In genomic region chr9:110125207-110125751, GRCh38 we compare ENCODE assay signal across 8 cellular contexts.
DNase-seq lines count a peak whose midpoint lies in the region; ATAC-seq lines count a peak whose summit lies in the region.

No MANE protein-coding gene starts in this region.

- no peaks in the 10 kb centered on the region for H3K9me3 ChIP-seq in mucosa of rectum (ENCODE audit: control insufficient read depth in 2 of 2, low read length in 2 of 2)

- no peak for ATAC-seq in stimulated activated naive CD8-positive, alpha-beta T cell treated with anti-CD3 and anti-CD28 coated beads, Interleukin-15, amount 100 ng/mL, for 72 hours
- no peak for ATAC-seq in HG03378 (IDR thresholded peaks at IDR 0.05; ENCODE audit: unreplicated experiment)
- no peak for ATAC-seq in HG02870 (IDR thresholded peaks at IDR 0.05; ENCODE audit: unreplicated experiment)

- H3K4me3 ChIP-seq in mucosa of rectum (ENCODE audit: low read length in 2 of 2), result peak overlapping the region; percentile 56 to 68

- peaks cover 28% of the 10 kb centered on the region for H3K4me1 Mint-ChIP-seq in stimulated activated naive CD8-positive, alpha-beta T cell treated with anti-CD3 and anti-CD28 coated beads, Interleukin-15, Interleukin-2, amounts not matched to agents 100 ng/mL and 50 ng/mL, for 24 hours (ENCODE audit: low read depth)
- H3K4me1 Mint-ChIP-seq in stimulated activated naive CD8-positive, alpha-beta T cell treated with anti-CD3 and anti-CD28 coated beads, Interleukin-15, amount 100 ng/mL, for 72 hours, result peaks cover 24% of the 10 kb centered on the region
- H3K4me1 Mint-ChIP-seq in activated CD4-positive, alpha-beta memory T cell treated with anti-CD3 and anti-CD28 coated beads, Interleukin-2, amount 10 ng/mL, durations not matched to agents 7 days and 5 days, result peaks cover 16% of the 10 kb centered on the region

- H3K36me3 ChIP-seq in mucosa of rectum (ENCODE audit: control insufficient read depth in 2 of 2, insufficient read depth in 2 of 2, low read length in 2 of 2), result no peaks in the 10 kb centered on the region

- CTCF ChIA-PET in activated CD4-positive, alpha-beta memory T cell treated with anti-CD3 and anti-CD28 coated beads, Interleukin-2, amount 10 ng/mL, durations not matched to agents 7 days and 5 days (lab: Charles Lee), result interaction anchor here (1.3 kb wide), 2 partner anchors 17 to 58 kb away, joined by 4 to 6 read pairs; no protein-coding TSS in a partner anchor

- POLR2A ChIA-PET in activated CD4-positive, alpha-beta memory T cell treated with anti-CD3 and anti-CD28 coated beads, Interleukin-2, amount 10 ng/mL, durations not matched to agents 7 days and 5 days (lab: Charles Lee), result interaction anchor here (0.8 kb wide), 1 partner anchor 15 kb away, joined by 3 read pairs; no protein-coding TSS in a partner anchor

- H3K4me3 Mint-ChIP-seq in stimulated activated naive CD8-positive, alpha-beta T cell treated with anti-CD3 and anti-CD28 coated beads, Interleukin-15, Interleukin-2, amounts not matched to agents 100 ng/mL and 50 ng/mL, for 24 hours, result no peak overlapping the region
- no peak overlapping the region for H3K4me3 Mint-ChIP-seq in stimulated activated naive CD8-positive, alpha-beta T cell treated with anti-CD3 and anti-CD28 coated beads, Interleukin-15, amount 100 ng/mL, for 72 hours
- H3K4me3 Mint-ChIP-seq in activated CD4-positive, alpha-beta memory T cell treated with anti-CD3 and anti-CD28 coated beads, Interleukin-2, amount 10 ng/mL, durations not matched to agents 7 days and 5 days, result no peak overlapping the region

- peak overlapping the region; percentile 63 to 69 for H3K9ac ChIP-seq in mucosa of rectum (ENCODE audit: low read depth in 1 of 2, low read length in 2 of 2)

- DNase-seq in stimulated activated naive CD8-positive, alpha-beta T cell treated with anti-CD3 and anti-CD28 coated beads, Interleukin-15, amount 100 ng/mL, for 72 hours, result no peak
- DNase-seq in epidermal melanocyte (ENCODE audit: insufficient read length, low spot score) (peak; percentile 40), NCI-H2171 (lab: John Stamatoyannopoulos, UW) (no peak)
- DNase-seq in activated CD4-positive, alpha-beta memory T cell treated with anti-CD3 and anti-CD28 coated beads, Interleukin-2, amount 10 ng/mL, durations not matched to agents 7 days and 5 days, result no peak

- no peaks in the 10 kb centered on the region for H3K36me3 Mint-ChIP-seq in stimulated activated naive CD8-positive, alpha-beta T cell treated with anti-CD3 and anti-CD28 coated beads, Interleukin-15, Interleukin-2, amounts not matched to agents 100 ng/mL and 50 ng/mL, for 24 hours (ENCODE audit: low read depth)
- H3K36me3 Mint-ChIP-seq in activated CD4-positive, alpha-beta memory T cell treated with anti-CD3 and anti-CD28 coated beads, Interleukin-2, amount 10 ng/mL, durations not matched to agents 7 days and 5 days (ENCODE audit: low read depth), result no peaks in the 10 kb centered on the region

- H3K4me1 ChIP-seq in mucosa of rectum (ENCODE audit: control insufficient read depth in 2 of 2, insufficient read depth in 2 of 2, low read length in 2 of 2), result peaks cover 29 to 33% of the 10 kb centered on the region in 2 donors

- H3K9me3 Mint-ChIP-seq in stimulated activated naive CD8-positive, alpha-beta T cell treated with anti-CD3 and anti-CD28 coated beads, Interleukin-15, Interleukin-2, amounts not matched to agents 100 ng/mL and 50 ng/mL, for 24 hours, result no peaks in the 10 kb centered on the region
- H3K9me3 Mint-ChIP-seq in stimulated activated naive CD8-positive, alpha-beta T cell treated with anti-CD3 and anti-CD28 coated beads, Interleukin-15, amount 100 ng/mL, for 72 hours, result no peaks in the 10 kb centered on the region
- no peaks in the 10 kb centered on the region for H3K9me3 Mint-ChIP-seq in activated CD4-positive, alpha-beta memory T cell treated with anti-CD3 and anti-CD28 coated beads, Interleukin-2, amount 10 ng/mL, durations not matched to agents 7 days and 5 days

- H3K27me3 ChIP-seq in mucosa of rectum (ENCODE audit: control insufficient read depth in 2 of 2, insufficient read depth in 2 of 2, low read length in 2 of 2), result no peaks in the 10 kb centered on the region

- peak overlapping the region; percentile 81 to 86 for H3K27ac ChIP-seq in mucosa of rectum (ENCODE audit: low read depth in 2 of 2, low read length in 2 of 2)

- H3K27me3 Mint-ChIP-seq in stimulated activated naive CD8-positive, alpha-beta T cell treated with anti-CD3 and anti-CD28 coated beads, Interleukin-15, Interleukin-2, amounts not matched to agents 100 ng/mL and 50 ng/mL, for 24 hours, result no peaks in the 10 kb centered on the region
- no peaks in the 10 kb centered on the region for H3K27me3 Mint-ChIP-seq in stimulated activated naive CD8-positive, alpha-beta T cell treated with anti-CD3 and anti-CD28 coated beads, Interleukin-15, amount 100 ng/mL, for 72 hours
- no peaks in the 10 kb centered on the region for H3K27me3 Mint-ChIP-seq in activated CD4-positive, alpha-beta memory T cell treated with anti-CD3 and anti-CD28 coated beads, Interleukin-2, amount 10 ng/mL, durations not matched to agents 7 days and 5 days

- H3K27ac Mint-ChIP-seq in stimulated activated naive CD8-positive, alpha-beta T cell treated with anti-CD3 and anti-CD28 coated beads, Interleukin-15, Interleukin-2, amounts not matched to agents 100 ng/mL and 50 ng/mL, for 24 hours, result peak overlapping the region; percentile 79
- H3K27ac Mint-ChIP-seq in stimulated activated naive CD8-positive, alpha-beta T cell treated with anti-CD3 and anti-CD28 coated beads, Interleukin-15, amount 100 ng/mL, for 72 hours, result no peak overlapping the region
- H3K27ac Mint-ChIP-seq in activated CD4-positive, alpha-beta memory T cell treated with anti-CD3 and anti-CD28 coated beads, Interleukin-2, amount 10 ng/mL, durations not matched to agents 7 days and 5 days, result no peak overlapping the region
